ENCODE assay signal across 16 cellular contexts in the genomic region with DNA sequence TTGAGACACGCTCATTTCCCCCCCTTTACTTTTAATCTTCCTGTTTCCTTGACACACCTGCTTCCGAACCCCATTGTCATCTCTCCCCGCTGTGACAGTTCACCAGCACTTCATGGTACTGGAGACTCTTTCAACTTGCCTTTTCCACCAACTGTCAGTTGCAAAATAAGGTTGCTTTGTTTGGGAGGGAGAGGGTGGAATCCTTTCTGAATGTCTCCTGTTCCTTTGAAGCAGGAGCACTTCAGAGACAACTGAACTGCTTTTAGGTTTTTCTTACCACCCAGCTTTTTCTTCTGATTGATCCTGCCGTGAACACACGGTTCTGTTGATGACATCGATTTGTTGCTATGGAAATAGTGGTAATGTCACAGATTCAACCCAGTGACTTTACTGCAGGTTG. TPM values are rescaled to one million over a fixed set of nuclear protein-coding genes. Genes with fewer than 3 reads are reported as not detected.
DNase-seq lines count a peak whose midpoint lies in the region; ATAC-seq, FAIRE-seq and TF ChIP-seq lines count a peak whose summit lies in the region.
"Had no signal": no experiment of that assay in that cellular context is flagged by ENCODE, and none has a peak within 500 bp of the region (broad histone marks: within the 10 kb centered on the region; RNA-seq: fewer than 3 reads in every experiment).

No MANE protein-coding gene starts in this region.

- H3K79me1 ChIP-seq in mesendoderm (ENCODE audit: low read length), result peaks cover 2% of the 10 kb centered on the region

- DNase-seq in CD4-positive, alpha-beta memory T cell, result peak; percentile 71 to 83 (median 78)
- DNase-seq in HTR-8/SVneo (ENCODE audit: insufficient read length, low spot score) (no peak), mesendoderm (peak; percentile 13), occipital lobe (lab: John Stamatoyannopoulos, UW) (no peak), OCI-M1 (lab: John Stamatoyannopoulos, UW) (no peak), mesothelial cell of epicardium (ENCODE audit: low spot score in 2 of 2, unreplicated experiment in 2 of 2) (no peak)
- no peak for DNase-seq in activated T-cell treated with anti-CD3 and anti-CD28 coated beads, Interleukin-2, amount 50 U/mL, for 4 hours
- DNase-seq: dermis blood vessel endothelial cell, H7, NCI-H1436, NCI-H774, sigmoid colon, uterus had no signal

- H3K9me3 ChIP-seq in CD4-positive, alpha-beta memory T cell (ENCODE audit: control insufficient read depth in 1 of 2, low read length in 2 of 2), result no peaks in the 10 kb centered on the region
- H3K9me3 ChIP-seq: sigmoid colon, uterus had no signal

- no peak overlapping the region for H3K18ac ChIP-seq in mesendoderm (ENCODE audit: low read length)

- no peak overlapping the region for H4K8ac ChIP-seq in mesendoderm (ENCODE audit: low read depth, low read length)

- no peaks in the 10 kb centered on the region for H3K79me2 ChIP-seq in mesendoderm (ENCODE audit: control insufficient read depth, insufficient read depth, low read length)

- H3K4me1 ChIP-seq in CD4-positive, alpha-beta memory T cell (ENCODE audit: insufficient read depth, low read length), result peaks cover 62% of the 10 kb centered on the region
- no peaks in the 10 kb centered on the region for H3K4me1 ChIP-seq in mesendoderm (ENCODE audit: control insufficient read depth, low read depth, low read length)
- H3K4me1 ChIP-seq: sigmoid colon, uterus had no signal

- no peak overlapping the region for H3K4ac ChIP-seq in mesendoderm (ENCODE audit: low read depth, low read length)

- no peak overlapping the region for H2BK15ac ChIP-seq in mesendoderm (replicated peaks; ENCODE audit: low read depth)

- peak in 1 of 2 donors; percentile 3 for ATAC-seq in activated T-cell treated with anti-CD3 and anti-CD28 coated beads, Interleukin-2, amount 50 U/mL, for 4 hours
- ATAC-seq: left lobe of liver, Panc1 had no signal

- no peaks in the 10 kb centered on the region for H3K27me3 Mint-ChIP-seq in CD4-positive, alpha-beta memory T cell
- H3K27me3 Mint-ChIP-seq in activated T-cell treated with anti-CD3 and anti-CD28 coated beads, Interleukin-2, amount 50 U/mL, for 4 hours (ENCODE audit: low read depth), result no peaks in the 10 kb centered on the region
- no peaks in the 10 kb centered on the region for H3K27me3 Mint-ChIP-seq in mesothelial cell of epicardium (ENCODE audit: low read depth)

- no peaks in the 10 kb centered on the region for H3K27me3 ChIP-seq in CD4-positive, alpha-beta memory T cell (ENCODE audit: insufficient read depth, low read length)
- H3K27me3 ChIP-seq in mesendoderm (ENCODE audit: insufficient read depth, low read length, poor library complexity), result no peaks in the 10 kb centered on the region
- H3K27me3 ChIP-seq: sigmoid colon, uterus had no signal

- CTCF ChIA-PET in CD4-positive, alpha-beta memory T cell (lab: Charles Lee; ENCODE audit: partially characterized antibody), result interaction anchor here (1.3 kb wide), 1 partner anchor 10 kb away, joined by 6 read pairs; no protein-coding TSS in a partner anchor

- intact Hi-C loops in CD4-positive, alpha-beta memory T cell (cut with micrococcal nuclease), result loop anchor here (2.0 to 5.0 kb wide), 3 partner anchors 39 to 155 kb away; a partner anchor contains a TSS

- H3K36me3 ChIP-seq in CD4-positive, alpha-beta memory T cell (ENCODE audit: insufficient read depth, low read length), result peaks cover 17% of the 10 kb centered on the region
- peaks cover 13% of the 10 kb centered on the region for H3K36me3 ChIP-seq in mesendoderm (ENCODE audit: control insufficient read depth, insufficient read depth, low read length)
- H3K36me3 ChIP-seq: uterus had no signal

- peak; percentile 9 for FAIRE-seq in HTR-8/SVneo (lab: Jason Lieb, UNC)
- FAIRE-seq: D721Med had no signal

- H3K23ac ChIP-seq in mesendoderm (ENCODE audit: low read length), result no peak overlapping the region

- H3K9me3 Mint-ChIP-seq in CD4-positive, alpha-beta memory T cell, result no peaks in the 10 kb centered on the region
- no peaks in the 10 kb centered on the region for H3K9me3 Mint-ChIP-seq in activated T-cell treated with anti-CD3 and anti-CD28 coated beads, Interleukin-2, amount 50 U/mL, for 4 hours
- no peaks in the 10 kb centered on the region for H3K9me3 Mint-ChIP-seq in mesothelial cell of epicardium

- peaks cover 25 to 34% of the 10 kb centered on the region in 2 donors for H3K36me3 Mint-ChIP-seq in CD4-positive, alpha-beta memory T cell
- H3K36me3 Mint-ChIP-seq in activated T-cell treated with anti-CD3 and anti-CD28 coated beads, Interleukin-2, amount 50 U/mL, for 4 hours (ENCODE audit: insufficient read depth), result peaks cover 24% of the 10 kb centered on the region
- H3K36me3 Mint-ChIP-seq in mesothelial cell of epicardium, result peaks cover 15% of the 10 kb centered on the region

- H3K27ac Mint-ChIP-seq in CD4-positive, alpha-beta memory T cell, result peak overlapping the region; percentile 92 to 99 (median 98)
- H3K27ac Mint-ChIP-seq in mesothelial cell of epicardium, result no peak overlapping the region

- no peak overlapping the region for H3K4me2 ChIP-seq in mesendoderm (ENCODE audit: low read length)

- H2AK5ac ChIP-seq in mesendoderm (ENCODE audit: low read length), result no peak overlapping the region

- peaks cover 45 to 76% (median 54%) of the 10 kb centered on the region in 4 donors for H3K4me1 Mint-ChIP-seq in CD4-positive, alpha-beta memory T cell
- peaks cover 54% of the 10 kb centered on the region for H3K4me1 Mint-ChIP-seq in activated T-cell treated with anti-CD3 and anti-CD28 coated beads, Interleukin-2, amount 50 U/mL, for 4 hours (ENCODE audit: low read depth)
- no peaks in the 10 kb centered on the region for H3K4me1 Mint-ChIP-seq in mesothelial cell of epicardium

- peak overlapping the region; percentile 65 for H3K27ac ChIP-seq in CD4-positive, alpha-beta memory T cell (ENCODE audit: low read depth, low read length)
- H3K27ac ChIP-seq in mesendoderm (ENCODE audit: low read depth, low read length), result no peak overlapping the region
- H3K27ac ChIP-seq: sigmoid colon, uterus had no signal

- WGBS in mesendoderm (ENCODE audit: extremely low coverage, insufficient coverage, low lambda C conversion rate), result no CpG with 5 or more reads among the region's 6 CpGs

- H2BK120ac ChIP-seq in mesendoderm (ENCODE audit: low read depth, low read length), result no peak overlapping the region

- peak overlapping the region in 1 of 2 donors; percentile 32 for H3K4me3 ChIP-seq in CD4-positive, alpha-beta memory T cell (ENCODE audit: low read length in 2 of 2)
- H3K4me3 ChIP-seq in mesendoderm (ENCODE audit: low read length), result no peak overlapping the region
- H3K4me3 ChIP-seq: sigmoid colon, uterus had no signal

- H3K56ac ChIP-seq in mesendoderm (ENCODE audit: low read length), result no peak overlapping the region

- POLR2A ChIA-PET in CD4-positive, alpha-beta memory T cell (lab: Charles Lee; ENCODE audit: partially characterized antibody), result interaction anchor here (1.0 to 2.3 kb wide), 3 partner anchors 149 to 155 kb away, joined by 4 to 16 read pairs (median 4); no protein-coding TSS in a partner anchor

- H3K9ac ChIP-seq in mesendoderm (ENCODE audit: low read length), result no peak overlapping the region

- H3K4me3 Mint-ChIP-seq in CD4-positive, alpha-beta memory T cell, result peak overlapping the region; percentile 75 to 88 (median 84)
- H3K4me3 Mint-ChIP-seq in activated T-cell treated with anti-CD3 and anti-CD28 coated beads, Interleukin-2, amount 50 U/mL, for 4 hours, result peak overlapping the region; percentile 33
- H3K4me3 Mint-ChIP-seq in mesothelial cell of epicardium, result no peak overlapping the region

- no peak for TF ChIP-seq CTCF in mesothelial cell of epicardium (IDR thresholded peaks at IDR 0.05; ENCODE audit: unreplicated experiment)

- H2BK5ac ChIP-seq in mesendoderm (ENCODE audit: low read length), result no peak overlapping the region

- H4K5ac ChIP-seq in mesendoderm (ENCODE audit: low read length), result no peak overlapping the region

RNA-seq across cellular contexts. Expression of a gene that starts 41.9 kb away (rescaled TPM):
- 100 to 1,000 TPM; 103 to 119 TPM for total RNA-seq in CD4-positive, alpha-beta memory T cell
- 100 to 1,000 TPM in 1 of 2 donors, 10 to 100 TPM in 1; 95.4 to 112 TPM for polyA plus RNA-seq in CD4-positive, alpha-beta memory T cell
- total RNA-seq in activated T-cell treated with anti-CD3 and anti-CD28 coated beads, Interleukin-2, amount 50 U/mL, for 4 hours, result 100 to 1,000 TPM; 138 to 151 (median 141) TPM
- polyA plus RNA-seq in mesendoderm (2013, experiment 1 of 2), result 54.4 TPM
- 54.3 TPM for polyA plus RNA-seq in mesendoderm (2013, experiment 2 of 2)
- total RNA-seq in occipital lobe (16.4 TPM), mesothelial cell of epicardium (91.2 to 98.0 TPM (median 94.2 TPM) in 3 replicates)

RNA-seq across cellular contexts. Expression of a gene that starts 42.0 kb away (rescaled TPM):
- total RNA-seq in CD4-positive, alpha-beta memory T cell, result 10 to 100 TPM; 31.2 to 31.5 TPM
- 10 to 100 TPM in 1 of 2 donors, 1 to 10 TPM in 1; 3.1 to 20.3 TPM for polyA plus RNA-seq in CD4-positive, alpha-beta memory T cell
- total RNA-seq in activated T-cell treated with anti-CD3 and anti-CD28 coated beads, Interleukin-2, amount 50 U/mL, for 4 hours, result 10 to 100 TPM; 14.2 to 15.2 (median 14.8) TPM
- polyA plus RNA-seq in mesendoderm (2013, experiment 1 of 2), result 6.9 TPM
- 7.5 TPM for polyA plus RNA-seq in mesendoderm (2013, experiment 2 of 2)
- total RNA-seq in occipital lobe (9.8 TPM), mesothelial cell of epicardium (21.9 to 24.9 TPM (median 24.5 TPM) in 3 replicates)

Comparison
In these comparisons a context has a peak if more than half of its experiments do, and no peak if none do; other contexts are left out.
1. DNase-seq: peak in CD4-positive, alpha-beta memory T cell (5 of 5) and mesendoderm (single experiment); none in HTR-8/SVneo (single experiment), activated T-cell treated with anti-CD3 and anti-CD28 coated beads, Interleukin-2, amount 50 U/mL, for 4 hours (single experiment), occipital lobe (single experiment), OCI-M1 (single experiment) and mesothelial cell of epicardium (0 of 2).